32 cellular contexts compared by ENCODE assay signal in the genomic region with DNA sequence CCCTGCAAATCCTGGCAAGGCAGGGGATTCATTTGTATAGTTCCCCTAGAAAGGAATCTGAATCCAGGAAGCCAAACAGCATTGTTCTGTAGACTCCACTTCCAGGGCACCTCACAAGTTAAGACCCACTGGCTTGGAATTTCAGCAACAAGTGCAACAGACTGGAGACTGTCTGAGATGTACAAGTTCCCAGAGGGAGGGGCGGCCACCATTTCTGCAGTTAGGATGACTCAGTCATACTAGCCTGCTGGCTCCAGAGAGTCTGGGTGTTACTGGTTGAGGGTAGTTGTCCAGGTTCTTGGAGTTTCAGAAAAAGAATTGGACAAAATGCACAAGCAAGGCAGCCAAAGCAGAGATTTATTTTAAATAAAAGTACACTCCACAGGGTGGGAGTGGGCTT.
"Had no signal": no experiment of that assay in that cellular context is flagged by ENCODE, and none has a peak within 500 bp of the region (broad histone marks: within the 10 kb centered on the region; RNA-seq: fewer than 3 reads in every experiment).

No MANE protein-coding gene starts in this region.

- H3K4me3 ChIP-seq: ascending aorta, coronary artery, dorsolateral prefrontal cortex, esophagus muscularis mucosa, gastrocnemius medialis, heart left ventricle had no signal

- H3K4me3 Mint-ChIP-seq: activated CD4-positive, alpha-beta memory T cell treated with anti-CD3 and anti-CD28 coated beads for 36 hours; activated CD4-positive, alpha-beta T cell treated with anti-CD3 and anti-CD28 coated beads for 36 hours; activated CD4-positive, alpha-beta T cell treated with anti-CD3 and anti-CD28 coated beads, Interleukin-2, amount 10 ng/mL, durations not matched to agents 24 days and 14 days; activated CD8-positive, alpha-beta memory T cell treated with anti-CD3 and anti-CD28 coated beads, Interleukin-2, amount 10 ng/mL, durations not matched to agents 7 days and 5 days; activated CD8-positive, alpha-beta T cell treated with anti-CD3 and anti-CD28 coated beads, Interleukin-2, amount 10 ng/mL, durations not matched to agents 7 days and 5 days; activated naive CD4-positive, alpha-beta T cell treated with anti-CD3 and anti-CD28 coated beads, Interleukin-2, amount 10 ng/mL, durations not matched to agents 7 days and 5 days; activated naive CD8-positive, alpha-beta T cell treated with anti-CD3 and anti-CD28 coated beads, Interleukin-2, amount 10 ng/mL, durations not matched to agents 7 days and 5 days; brain; central memory CD8-positive, alpha-beta T cell; dendritic cell treated with granulocyte-macrophage colony-stimulating factor and Interleukin-4, amounts not matched to agents 40 ng/mL and 50 ng/mL, for 4 days; endodermal cell; T-helper 17 cell; T-helper 2 cell treated with Interferon-gamma antibody and Interleukin-4, amounts not matched to agents 5 μg/mL and 100 μg/mL, for 36 hours had no signal

- H3K27ac ChIP-seq: ascending aorta, coronary artery, dorsolateral prefrontal cortex, esophagus muscularis mucosa, foreskin keratinocyte, gastrocnemius medialis, heart left ventricle had no signal

- H3K4me1 Mint-ChIP-seq: activated CD4-positive, alpha-beta T cell treated with anti-CD3 and anti-CD28 coated beads for 36 hours; activated CD4-positive, alpha-beta T cell treated with anti-CD3 and anti-CD28 coated beads, Interleukin-2, amount 10 ng/mL, durations not matched to agents 24 days and 14 days; activated CD8-positive, alpha-beta memory T cell treated with anti-CD3 and anti-CD28 coated beads, Interleukin-2, amount 10 ng/mL, durations not matched to agents 7 days and 5 days; activated naive CD4-positive, alpha-beta T cell treated with anti-CD3 and anti-CD28 coated beads, Interleukin-2, amount 10 ng/mL, durations not matched to agents 7 days and 5 days; activated naive CD8-positive, alpha-beta T cell treated with anti-CD3 and anti-CD28 coated beads, Interleukin-2, amount 10 ng/mL, durations not matched to agents 7 days and 5 days; brain; central memory CD8-positive, alpha-beta T cell; endodermal cell; T-helper 17 cell had no signal

- H3K9me3 ChIP-seq: ascending aorta, gastrocnemius medialis had no signal

- H3K36me3 ChIP-seq: ascending aorta, esophagus muscularis mucosa, gastrocnemius medialis, heart left ventricle had no signal

- DNase-seq: activated CD4-positive, alpha-beta memory T cell treated with anti-CD3 and anti-CD28 coated beads for 36 hours; activated CD4-positive, alpha-beta T cell treated with anti-CD3 and anti-CD28 coated beads for 36 hours; activated CD4-positive, alpha-beta T cell treated with anti-CD3 and anti-CD28 coated beads, Interleukin-2, amount 10 ng/mL, durations not matched to agents 24 days and 14 days; activated CD4-positive, CD25-positive, alpha-beta regulatory T cell; activated CD4-positive, CD25-positive, alpha-beta regulatory T cell treated with anti-CD3 and anti-CD28 coated beads, Interleukin-2, amount 50 U/mL, for 72 hours; activated CD8-positive, alpha-beta memory T cell treated with anti-CD3 and anti-CD28 coated beads, Interleukin-2, amount 10 ng/mL, durations not matched to agents 7 days and 5 days; activated CD8-positive, alpha-beta memory T cell treated with anti-CD3 and anti-CD28 coated beads, Interleukin-2, amount 50 U/mL, for 4 hours; activated CD8-positive, alpha-beta T cell treated with anti-CD3 and anti-CD28 coated beads, Interleukin-2, amount 10 ng/mL, durations not matched to agents 7 days and 5 days; activated gamma-delta T cell; activated naive CD4-positive, alpha-beta T cell; activated naive CD4-positive, alpha-beta T cell treated with anti-CD3 and anti-CD28 coated beads, Interleukin-2, amount 10 ng/mL, durations not matched to agents 7 days and 5 days; activated naive CD8-positive, alpha-beta T cell treated with anti-CD3 and anti-CD28 coated beads, Interleukin-2, amount 10 ng/mL, durations not matched to agents 7 days and 5 days; activated T-cell treated with anti-CD3 and anti-CD28 coated beads, Interleukin-2, amount 50 U/mL, for 1 hour; activated T-cell treated with anti-CD3 and anti-CD28 coated beads, Interleukin-2, amount 50 U/mL, for 48 hours; dorsolateral prefrontal cortex; effector memory CD4-positive, alpha-beta T cell; endodermal cell; erythroblast; foreskin keratinocyte; gastrocnemius medialis; glutamatergic neuron; heart left ventricle; T-helper 17 cell; T1000 had no signal

- H3K27ac Mint-ChIP-seq: activated CD4-positive, alpha-beta memory T cell treated with anti-CD3 and anti-CD28 coated beads for 36 hours; activated CD4-positive, alpha-beta T cell treated with anti-CD3 and anti-CD28 coated beads for 36 hours; activated CD4-positive, alpha-beta T cell treated with anti-CD3 and anti-CD28 coated beads, Interleukin-2, amount 10 ng/mL, durations not matched to agents 24 days and 14 days; activated CD8-positive, alpha-beta memory T cell treated with anti-CD3 and anti-CD28 coated beads, Interleukin-2, amount 10 ng/mL, durations not matched to agents 7 days and 5 days; activated CD8-positive, alpha-beta T cell treated with anti-CD3 and anti-CD28 coated beads, Interleukin-2, amount 10 ng/mL, durations not matched to agents 7 days and 5 days; activated naive CD4-positive, alpha-beta T cell treated with anti-CD3 and anti-CD28 coated beads, Interleukin-2, amount 10 ng/mL, durations not matched to agents 7 days and 5 days; activated naive CD4-positive, alpha-beta T cell treated with anti-CD3 and anti-CD28 coated beads, Interleukin-2, amount 50 U/mL, for 72 hours; activated naive CD8-positive, alpha-beta T cell treated with anti-CD3 and anti-CD28 coated beads, Interleukin-2, amount 10 ng/mL, durations not matched to agents 7 days and 5 days; brain; dendritic cell treated with granulocyte-macrophage colony-stimulating factor and Interleukin-4, amounts not matched to agents 40 ng/mL and 50 ng/mL, for 4 days; endodermal cell; T-helper 17 cell; T-helper 2 cell treated with Interferon-gamma antibody and Interleukin-4, amounts not matched to agents 5 μg/mL and 100 μg/mL, for 36 hours had no signal

- ATAC-seq: activated CD4-positive, alpha-beta T cell treated with anti-CD3 and anti-CD28 coated beads for 36 hours; activated CD8-positive, alpha-beta memory T cell treated with anti-CD3 and anti-CD28 coated beads, Interleukin-2, amount 10 ng/mL, durations not matched to agents 7 days and 5 days; activated CD8-positive, alpha-beta T cell treated with anti-CD3 and anti-CD28 coated beads, Interleukin-2, amount 10 ng/mL, durations not matched to agents 7 days and 5 days; activated naive CD4-positive, alpha-beta T cell treated with anti-CD3 and anti-CD28 coated beads, Interleukin-2, amount 50 U/mL, for 72 hours; foreskin keratinocyte; gastrocnemius medialis; heart left ventricle; T-helper 17 cell had no signal

- H3K36me3 Mint-ChIP-seq: activated CD4-positive, alpha-beta memory T cell treated with anti-CD3 and anti-CD28 coated beads for 36 hours; activated CD8-positive, alpha-beta memory T cell treated with anti-CD3 and anti-CD28 coated beads, Interleukin-2, amount 10 ng/mL, durations not matched to agents 7 days and 5 days; activated naive CD4-positive, alpha-beta T cell treated with anti-CD3 and anti-CD28 coated beads, Interleukin-2, amount 10 ng/mL, durations not matched to agents 7 days and 5 days; activated naive CD4-positive, alpha-beta T cell treated with anti-CD3 and anti-CD28 coated beads, Interleukin-2, amount 50 U/mL, for 72 hours; activated naive CD8-positive, alpha-beta T cell treated with anti-CD3 and anti-CD28 coated beads, Interleukin-2, amount 10 ng/mL, durations not matched to agents 7 days and 5 days; brain had no signal

- H3K27me3 Mint-ChIP-seq: activated CD4-positive, alpha-beta memory T cell treated with anti-CD3 and anti-CD28 coated beads for 36 hours; activated CD4-positive, alpha-beta T cell treated with anti-CD3 and anti-CD28 coated beads for 36 hours; activated CD4-positive, alpha-beta T cell treated with anti-CD3 and anti-CD28 coated beads, Interleukin-2, amount 10 ng/mL, durations not matched to agents 24 days and 14 days; activated CD8-positive, alpha-beta memory T cell treated with anti-CD3 and anti-CD28 coated beads, Interleukin-2, amount 10 ng/mL, durations not matched to agents 7 days and 5 days; activated naive CD4-positive, alpha-beta T cell treated with anti-CD3 and anti-CD28 coated beads, Interleukin-2, amount 10 ng/mL, durations not matched to agents 7 days and 5 days; activated naive CD8-positive, alpha-beta T cell treated with anti-CD3 and anti-CD28 coated beads, Interleukin-2, amount 10 ng/mL, durations not matched to agents 7 days and 5 days; central memory CD8-positive, alpha-beta T cell; dendritic cell treated with granulocyte-macrophage colony-stimulating factor and Interleukin-4, amounts not matched to agents 40 ng/mL and 50 ng/mL, for 4 days; T-helper 17 cell had no signal

- H3K27me3 ChIP-seq: ascending aorta, dorsolateral prefrontal cortex, esophagus muscularis mucosa, foreskin keratinocyte, gastrocnemius medialis, heart left ventricle had no signal

- H3K4me1 ChIP-seq: ascending aorta, esophagus muscularis mucosa, foreskin keratinocyte, gastrocnemius medialis, heart left ventricle had no signal
